13 cellular contexts compared by ENCODE assay signal in the genomic region with DNA sequence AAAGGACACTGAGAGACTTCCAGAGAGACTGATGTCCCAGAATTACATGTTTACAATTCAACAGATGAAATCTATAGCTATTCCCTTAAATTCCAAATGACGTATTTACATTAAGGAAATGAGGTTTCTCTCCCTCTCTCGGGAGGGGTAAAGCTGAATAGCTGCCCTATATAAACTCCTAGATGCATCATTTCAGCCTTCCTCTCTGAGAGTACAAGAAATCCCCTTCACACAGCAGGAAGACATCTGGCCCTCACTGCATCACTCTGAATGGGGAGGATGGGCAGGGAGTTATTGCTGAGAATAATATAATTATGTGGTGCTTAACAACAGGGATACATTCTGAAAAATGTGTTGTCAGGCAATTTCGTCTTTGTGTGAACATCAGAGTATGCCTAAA. TPM values are rescaled to one million over a fixed set of nuclear protein-coding genes. Genes with fewer than 3 reads are reported as not detected.
DNase-seq lines count a peak whose midpoint lies in the region; ATAC-seq and TF ChIP-seq lines count a peak whose summit lies in the region.
"Had no signal": no experiment of that assay in that cellular context is flagged by ENCODE, and none has a peak within 500 bp of the region (broad histone marks: within the 10 kb centered on the region; RNA-seq: fewer than 3 reads in every experiment).

No MANE protein-coding gene starts in this region.

- peaks cover 67% of the 10 kb centered on the region for H3K79me2 ChIP-seq in KMS-11 (ENCODE audit: insufficient read depth, low read depth)

- no peaks in the 10 kb centered on the region for H3K36me3 ChIP-seq in KMS-11 (ENCODE audit: insufficient read depth)

- H3K4me1 ChIP-seq in KMS-11 (ENCODE audit: low read depth, poor library complexity, severe bottlenecking), result peaks cover 86% of the 10 kb centered on the region

- intact Hi-C loops in left cardiac atrium (cut with DNase I), result no loop called here

- H3K4me2 ChIP-seq in KMS-11, result peak overlapping the region; percentile 24; the same call in 1 of the 2 replicates
- H3K4me2 ChIP-seq: hepatocyte had no signal

- H4K20me1 ChIP-seq in KMS-11 (ENCODE audit: insufficient read depth), result no peaks in the 10 kb centered on the region

- ATAC-seq in GM18520 (IDR thresholded peaks at IDR 0.05; ENCODE audit: unreplicated experiment) (peak; percentile 73), GM21390 (IDR thresholded peaks at IDR 0.05; ENCODE audit: unreplicated experiment) (peak; percentile 42), HG02938 (IDR thresholded peaks at IDR 0.05; ENCODE audit: unreplicated experiment) (peak; percentile 69), left cardiac atrium (no peak)

- no peak overlapping the region for H2AFZ ChIP-seq in KMS-11 (ENCODE audit: low read depth)
- H2AFZ ChIP-seq: hepatocyte had no signal

- no peak overlapping the region for H3K4me3 ChIP-seq in KMS-11 (IDR thresholded peaks at IDR 0.05; ENCODE audit: insufficient read depth, low read depth, low read length)
- H3K4me3 ChIP-seq: hepatocyte, lung had no signal

- no peaks in the 10 kb centered on the region for H3K27me3 ChIP-seq in KMS-11 (ENCODE audit: insufficient read depth, low read depth)
- H3K27me3 ChIP-seq: hepatocyte had no signal

- DNase-seq in NCI-H2029 treated with DMSO at 0.1 percent for 48 hours (lab: John Stamatoyannopoulos, UW) (no peak), AG20443 (ENCODE audit: low spot score) (no peak), left cardiac atrium (no peak), NOMO-1 treated with DMSO at 0.1 percent for 48 hours (lab: John Stamatoyannopoulos, UW; ENCODE audit: unreplicated experiment) (no peak)
- DNase-seq: activated CD4-positive, alpha-beta T cell treated with anti-CD3 and anti-CD28 coated beads for 4 hours; NCI-H1930; occipital lobe had no signal

- H3K9ac ChIP-seq in KMS-11, result no peak overlapping the region

- no peak for TF ChIP-seq CTCF in KMS-11 (conservative IDR thresholded peaks at IDR 0.05; ENCODE audit: low read depth, low read length)

- H3K27ac ChIP-seq in KMS-11, result peak overlapping the region; percentile 13; the same call in 1 of the 2 replicates
- H3K27ac ChIP-seq: hepatocyte had no signal

RNA-seq across cellular contexts. Expression of a gene that starts 11.0 kb away (rescaled TPM):
- 10 to 100 TPM; 10.4 to 14.1 TPM for total RNA-seq in left cardiac atrium

Comparison
In these comparisons a context has a peak if more than half of its experiments do, and no peak if none do; other contexts are left out.
1. ATAC-seq: peak in GM18520 (single experiment), GM21390 (single experiment) and HG02938 (single experiment); none in left cardiac atrium (0 of 2).